ENCODE assay signal across 9 cellular contexts in genomic region chr15:100873029-100873677, GRCh38. TPM values are rescaled to one million over a fixed set of nuclear protein-coding genes. Genes with fewer than 3 reads are reported as not detected.
A peak's percentile ranks its signal among the peaks of the same experiment; 100 is the strongest.
DNase-seq lines count a peak whose midpoint lies in the region; ATAC-seq and TF ChIP-seq lines count a peak whose summit lies in the region.
"Had no signal": no experiment of that assay in that cellular context is flagged by ENCODE, and none has a peak within 500 bp of the region (broad histone marks: within the 10 kb centered on the region; RNA-seq: fewer than 3 reads in every experiment).

No MANE protein-coding gene starts in this region.

- intact Hi-C loops in CD4-positive, alpha-beta T cell (cut with DNase I, micrococcal nuclease) = loop anchor here (1.0 to 5.0 kb wide), 4 partner anchors 245 to 944 kb away; no protein-coding TSS in a partner anchor
- intact Hi-C loops in Panc1 (cut with micrococcal nuclease; ENCODE audit: unreplicated experiment) (loop anchor here (1.0 to 2.0 kb wide), 2 partner anchors 200 to 246 kb away; no protein-coding TSS in a partner anchor), psoas muscle (cut with DNase I) (loop anchor here (1.0 to 2.0 kb wide), 3 partner anchors 200 to 245 kb away; no protein-coding TSS in a partner anchor)

- POLR2A ChIA-PET in CD4-positive, alpha-beta T cell (lab: Charles Lee) = no interaction called here
- POLR2A ChIA-PET in Panc1 (lab: Charles Lee) = no interaction called here

- peaks cover 6% of the 10 kb centered on the region; the same call in 1 of the 2 replicates for H3K4me1 ChIP-seq in Panc1 (ENCODE audit: control insufficient read depth, insufficient read depth, low read length)
- no peaks in the 10 kb centered on the region for H3K4me1 ChIP-seq in cardiac muscle cell (ENCODE audit: low read depth)
- H3K4me1 ChIP-seq in psoas muscle = no peaks in the 10 kb centered on the region

- 39 to 47% (median 47%) methylated on average over 2 of the region's 2 CpGs for WGBS in psoas muscle, 3 donors

- ATAC-seq in CD4-positive, alpha-beta T cell (ENCODE audit: poor library complexity) = peak; percentile 57
- ATAC-seq in GM18909 (IDR thresholded peaks at IDR 0.05; ENCODE audit: poor library complexity, unreplicated experiment) (peak; percentile 73), Panc1 (peak; percentile 79), psoas muscle (peak; percentile 71 to 94 (median 83)), GM18519 (IDR thresholded peaks at IDR 0.05; ENCODE audit: low FRiP score, unreplicated experiment) (no peak)
- ATAC-seq in activated naive CD4-positive, alpha-beta T cell treated with anti-CD3 and anti-CD28 coated beads, Interleukin-2, amount 50 U/mL, for 72 hours = peak; percentile 37 to 64

- peaks cover 2% of the 10 kb centered on the region for H3K9me3 Mint-ChIP-seq in CD4-positive, alpha-beta T cell
- H3K9me3 Mint-ChIP-seq in activated naive CD4-positive, alpha-beta T cell treated with anti-CD3 and anti-CD28 coated beads, Interleukin-2, amount 50 U/mL, for 72 hours = peaks cover 0 to 11% of the 10 kb centered on the region in 2 donors

- peaks cover 8% of the 10 kb centered on the region for H3K9me3 ChIP-seq in CD4-positive, alpha-beta T cell (ENCODE audit: control insufficient read depth, low read length)
- H3K9me3 ChIP-seq in Panc1 (ENCODE audit: control insufficient read depth, insufficient read depth, low read depth, low read length) (no peaks in the 10 kb centered on the region), cardiac muscle cell (ENCODE audit: low read depth) (no peaks in the 10 kb centered on the region), psoas muscle (no peaks in the 10 kb centered on the region)

- no peaks in the 10 kb centered on the region for H3K36me3 ChIP-seq in Panc1 (ENCODE audit: control insufficient read depth, insufficient read depth, low read length)
- H3K36me3 ChIP-seq in cardiac muscle cell = no peaks in the 10 kb centered on the region
- no peaks in the 10 kb centered on the region for H3K36me3 ChIP-seq in psoas muscle (ENCODE audit: insufficient read depth in 1 of 2, low read depth in 1 of 2)

- CTCF ChIA-PET in CD4-positive, alpha-beta T cell (lab: Charles Lee) = interaction anchor here (1.1 to 1.2 kb wide), 2 partner anchors 14 to 523 kb away, joined by 4 to 6 read pairs; no protein-coding TSS in a partner anchor
- CTCF ChIA-PET in Panc1 (lab: Charles Lee) = interaction anchor here (0.5 to 1.1 kb wide), 4 partner anchors 136 to 427 kb away, joined by 3 to 6 read pairs (median 5); no protein-coding TSS in a partner anchor

- BruUV-seq in Panc1 (replicated peaks; lab: Mats Ljungman, UMichigan) = no TSS peak

- no peak overlapping the region for H3K27ac ChIP-seq in CD4-positive, alpha-beta T cell (ENCODE audit: low read depth, low read length)
- H3K27ac ChIP-seq in Panc1 (ENCODE audit: low read length) (peak overlapping the region; percentile 40; the same call in 1 of the 2 replicates), cardiac muscle cell (no peak overlapping the region), psoas muscle (no peak overlapping the region)

- H3K4me3 Mint-ChIP-seq in CD4-positive, alpha-beta T cell = no peak overlapping the region

- peak in 9 of 10 experiments; percentile 7 to 38 (median 25) for DNase-seq in CD4-positive, alpha-beta T cell
- DNase-seq in HuH-7.5 (ENCODE audit: low spot score) = peak; percentile 91
- DNase-seq in Panc1 (ENCODE audit: low read depth, low spot score) = peak; percentile 80
- peak in 1 of 2 donors; percentile 55 for DNase-seq in activated naive CD4-positive, alpha-beta T cell treated with anti-CD3 and anti-CD28 coated beads, Interleukin-2, amount 50 U/mL, for 72 hours (ENCODE audit: low spot score in 2 of 2)
- peak; percentile 81 to 93 for DNase-seq in cardiac muscle cell (ENCODE audit: low read depth in 1 of 2, low spot score in 1 of 2)
- no peak for DNase-seq in psoas muscle

- H3K36me3 Mint-ChIP-seq in CD4-positive, alpha-beta T cell (ENCODE audit: low read depth) = no peaks in the 10 kb centered on the region
- H3K36me3 Mint-ChIP-seq in activated naive CD4-positive, alpha-beta T cell treated with anti-CD3 and anti-CD28 coated beads, Interleukin-2, amount 50 U/mL, for 72 hours = no peaks in the 10 kb centered on the region

- in situ Hi-C loops in Panc1 (cut with HindIII; ENCODE audit: low pct_unique_long_range_greater_than_20kb, low sequenced_read_pairs) = no loop called here

- TF ChIP-seq CTCF in CD4-positive, alpha-beta T cell (IDR thresholded peaks at IDR 0.05) = peak; percentile 94
- TF ChIP-seq CTCF in Panc1 (IDR thresholded peaks at IDR 0.05) = peak; percentile 89
- peak; percentile 91 for TF ChIP-seq CTCF in cardiac muscle cell (IDR thresholded peaks at IDR 0.05; ENCODE audit: low read depth, low read length)
- TF ChIP-seq CTCF in psoas muscle (IDR thresholded peaks at IDR 0.05) = peak; percentile 88

- H3K4me3 ChIP-seq in Panc1 (ENCODE audit: low read depth in 2 of 2, low read length in 2 of 2) (no peak overlapping the region), cardiac muscle cell (no peak overlapping the region), psoas muscle (no peak overlapping the region)

- H3K27me3 ChIP-seq in CD4-positive, alpha-beta T cell (ENCODE audit: control insufficient read depth, insufficient read depth, low read length) = peaks cover 13% of the 10 kb centered on the region
- H3K27me3 ChIP-seq in Panc1 (ENCODE audit: control insufficient read depth, insufficient read depth, low read length) = no peaks in the 10 kb centered on the region
- H3K27me3 ChIP-seq in cardiac muscle cell = peaks cover 49% of the 10 kb centered on the region
- peaks cover 0 to 2% (median 0%) of the 10 kb centered on the region in 3 donors for H3K27me3 ChIP-seq in psoas muscle (ENCODE audit: insufficient read depth in 3 of 3, low read length in 2 of 3)

- no peaks in the 10 kb centered on the region for H3K4me1 Mint-ChIP-seq in CD4-positive, alpha-beta T cell (ENCODE audit: low read depth)

- no peak overlapping the region for H3K27ac Mint-ChIP-seq in CD4-positive, alpha-beta T cell
- no peak overlapping the region for H3K27ac Mint-ChIP-seq in activated naive CD4-positive, alpha-beta T cell treated with anti-CD3 and anti-CD28 coated beads, Interleukin-2, amount 50 U/mL, for 72 hours

- peaks cover 36% of the 10 kb centered on the region for H3K27me3 Mint-ChIP-seq in CD4-positive, alpha-beta T cell

RNA-seq across cellular contexts. Expression of gene ALDH1A3, which starts 6.5 kb away (rescaled TPM):
- total RNA-seq in CD4-positive, alpha-beta T cell = not detected
- total RNA-seq in Panc1 (2021; ENCODE audit: unreplicated experiment) = 143 TPM
- polyA plus RNA-seq in Panc1 (2012; ENCODE audit: insufficient read length) = 320 TPM
- not detected for total RNA-seq in activated naive CD4-positive, alpha-beta T cell treated with anti-CD3 and anti-CD28 coated beads, Interleukin-2, amount 50 U/mL, for 72 hours
- total RNA-seq in cardiac muscle cell = not detected in 2 replicates
- 0.28 TPM in 1 of 2 replicates, not detected in the other for polyA plus RNA-seq in cardiac muscle cell
- total RNA-seq in psoas muscle = 10 to 100 TPM in 3 of 4 donors, 1 to 10 TPM in 1; 8.5 to 51.6 (median 23.1) TPM
- polyA plus RNA-seq in psoas muscle = 10 to 100 TPM in 1 of 3 donors, 1 to 10 TPM in 2; 7.3 to 11.9 (median 8.0) TPM
- total RNA-seq: T-helper 2 cell treated with Interferon-gamma antibody and Interleukin-4, amounts not matched to agents 100 ng/mL and 5 ng/mL, for 36 hours had no signal

RNA-seq across cellular contexts. Expression of gene LRRK1, which starts 46.0 kb away (rescaled TPM):
- under 1 TPM; 0.60 to 0.73 TPM for total RNA-seq in CD4-positive, alpha-beta T cell
- total RNA-seq in Panc1 (2021; ENCODE audit: unreplicated experiment) (88.0 TPM), cardiac muscle cell (0.39 and 1.0 TPM in 2 replicates), psoas muscle (1 to 10 TPM; 2.6 to 7.6 (median 4.5) TPM)
- 55.0 TPM for polyA plus RNA-seq in Panc1 (2012; ENCODE audit: insufficient read length)
- total RNA-seq in activated naive CD4-positive, alpha-beta T cell treated with anti-CD3 and anti-CD28 coated beads, Interleukin-2, amount 50 U/mL, for 72 hours = 1 to 10 TPM in 1 of 2 donors, under 1 TPM in 1; 0.09 to 1.4 TPM
- polyA plus RNA-seq in cardiac muscle cell (0.12 and 0.72 TPM in 2 replicates), psoas muscle (1 to 10 TPM in 2 of 3 donors, under 1 TPM in 1; 0.91 to 2.3 (median 1.8) TPM)

Comparison
In these comparisons a context has a peak if more than half of its experiments do, and no peak if none do; other contexts are left out.
1. DNase-seq: peak in CD4-positive, alpha-beta T cell (9 of 10), HuH-7.5 (single experiment), Panc1 (single experiment) and cardiac muscle cell (2 of 2); none in psoas muscle (0 of 2).
2. RNA of gene LRRK1, which starts 46.0 kb away (total RNA-seq): 88.0 TPM in Panc1 (single experiment); 2.6 to 7.6 TPM in psoas muscle, 0.09 to 1.4 TPM in activated naive CD4-positive, alpha-beta T cell treated with anti-CD3 and anti-CD28 coated beads, Interleukin-2, amount 50 U/mL, for 72 hours, 0.39 to 1.0 TPM in cardiac muscle cell and 0.60 to 0.73 TPM in CD4-positive, alpha-beta T cell; every median in the first group is over 10 times any median in the second.
3. Peak in every context shown above with its lines, with median percentiles within 50 percentile points of each other: CTCF ChIP-seq.